In the genomic region with DNA sequence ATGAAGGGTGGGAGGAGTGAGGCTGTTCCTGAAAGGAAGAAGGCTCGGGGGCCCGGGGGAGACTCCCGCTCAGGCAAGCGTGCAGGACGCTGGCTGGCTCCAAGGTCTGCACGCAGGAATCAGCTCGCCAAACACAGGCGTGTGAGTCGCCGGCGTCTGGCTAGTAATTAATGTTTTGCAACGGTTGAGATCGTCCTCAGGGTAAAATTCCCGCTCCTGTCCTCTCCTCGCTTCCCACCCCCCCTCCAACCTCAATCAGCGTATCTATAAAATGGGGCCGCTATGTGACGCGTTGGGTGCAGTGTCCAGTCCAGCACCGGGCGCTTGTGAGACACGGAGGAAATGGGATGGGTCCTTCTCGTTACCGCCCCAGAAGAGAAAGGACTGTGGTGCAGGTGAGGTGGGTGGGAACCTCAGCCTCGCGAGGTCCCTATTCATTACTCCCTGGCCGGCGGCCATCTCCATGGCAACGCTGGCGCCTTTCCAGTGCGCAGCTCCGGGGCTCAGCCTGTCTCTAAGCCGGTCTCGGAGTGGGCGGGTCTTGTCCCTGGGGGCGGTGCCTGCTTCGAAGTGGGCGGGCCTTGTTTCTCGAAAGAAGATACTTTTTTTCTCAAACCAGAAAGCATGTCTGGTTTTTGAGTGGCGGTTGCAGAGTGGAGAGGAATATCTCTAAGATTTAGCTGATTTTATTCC, we compare ENCODE assay signal across 8 cellular contexts. TPM values are rescaled to one million over a fixed set of nuclear protein-coding genes. Genes with fewer than 3 reads are reported as not detected.
DNase-seq lines count a peak whose midpoint lies in the region; ATAC-seq and TF ChIP-seq lines count a peak whose summit lies in the region.

No MANE protein-coding gene starts in this region.

- no peak for TF ChIP-seq CTCF in ascending aorta (IDR thresholded peaks at IDR 0.05)

- H3K27me3 ChIP-seq in ascending aorta, result no peaks in the 10 kb centered on the region
- H3K27me3 ChIP-seq in right cardiac atrium (ENCODE audit: control insufficient read depth, insufficient read depth), result no peaks in the 10 kb centered on the region

- DNase-seq in GM03348 (ENCODE audit: low spot score), result peak; percentile 94
- DNase-seq in NCI-H1694 treated with DMSO at 0.1 percent for 48 hours (lab: John Stamatoyannopoulos, UW), result peak; percentile 82
- peak; percentile 84 for DNase-seq in T-helper 22 cell (ENCODE audit: low read depth)
- peak; percentile 76 to 95 for DNase-seq in ascending aorta (ENCODE audit: low spot score in 2 of 2)
- DNase-seq in right cardiac atrium, result peak; percentile 95 to 99 (median 98)
- peak; percentile 63 for DNase-seq in pulmonary artery endothelial cell (ENCODE audit: low read depth, low spot score)

- WGBS in right cardiac atrium, result under 1% methylated on average over 40 of the region's 40 CpGs
- 1% methylated on average over 40 of the region's 40 CpGs for WGBS in urinary bladder

- intact Hi-C loops in ascending aorta (cut with DNase I) (loop anchor here (10.0 kb wide), 1 partner anchor 202 kb away; a partner anchor contains a TSS), right cardiac atrium (cut with DNase I) (loop anchor here in 1 of 4 donors (5.0 kb wide), 1 partner anchor 60 kb away; no protein-coding TSS in a partner anchor)

- no peak overlapping the region for H3K27ac ChIP-seq in ascending aorta
- H3K27ac ChIP-seq in right cardiac atrium (ENCODE audit: low read length), result peak overlapping the region; percentile 66
- no peak overlapping the region for H3K27ac ChIP-seq in urinary bladder (ENCODE audit: low read depth)

- peaks cover under 1 to 2% of the 10 kb centered on the region in 2 donors for H3K36me3 ChIP-seq in ascending aorta
- no peaks in the 10 kb centered on the region for H3K36me3 ChIP-seq in urinary bladder (ENCODE audit: insufficient read depth)

- ATAC-seq in HG02759 (IDR thresholded peaks at IDR 0.05; ENCODE audit: unreplicated experiment) (peak; percentile 90), right cardiac atrium (peak; percentile 89 to 93)

- H3K9me3 ChIP-seq in ascending aorta (no peaks in the 10 kb centered on the region), right cardiac atrium (ENCODE audit: control insufficient read depth, low read length) (no peaks in the 10 kb centered on the region)

- peak overlapping the region; percentile 28 to 59 for H3K4me3 ChIP-seq in ascending aorta
- peak overlapping the region; percentile 34 for H3K4me3 ChIP-seq in right cardiac atrium (ENCODE audit: low read length)
- peak overlapping the region; percentile 12 for H3K4me3 ChIP-seq in urinary bladder (ENCODE audit: low read depth, low read length)

- H3K4me1 ChIP-seq in ascending aorta (peaks cover 14 to 15% of the 10 kb centered on the region in 2 donors), right cardiac atrium (ENCODE audit: control insufficient read depth, insufficient read depth, low read length) (peaks cover 3% of the 10 kb centered on the region), urinary bladder (ENCODE audit: insufficient read depth) (no peaks in the 10 kb centered on the region)

RNA-seq across cellular contexts. Expression of a gene that starts 6.5 kb away (rescaled TPM):
- total RNA-seq in ascending aorta, result 14.2 TPM
- total RNA-seq in right cardiac atrium, result 10 to 100 TPM; 12.4 to 15.5 (median 14.2) TPM
- polyA plus RNA-seq in right cardiac atrium, result 10.2 TPM
- 2.6 and 4.1 TPM in 2 replicates for total RNA-seq in pulmonary artery endothelial cell
- total RNA-seq in urinary bladder, result 1.6 TPM
- polyA plus RNA-seq in urinary bladder, result 10.8 TPM

RNA-seq across cellular contexts. Expression of a gene that starts 12.2 kb away (rescaled TPM):
- total RNA-seq in ascending aorta, result 30.5 TPM
- 10 to 100 TPM; 17.5 to 20.0 (median 18.4) TPM for total RNA-seq in right cardiac atrium
- 16.3 TPM for polyA plus RNA-seq in right cardiac atrium
- 2.4 and 2.5 TPM in 2 replicates for total RNA-seq in pulmonary artery endothelial cell
- 2.3 TPM for total RNA-seq in urinary bladder
- polyA plus RNA-seq in urinary bladder, result 11.1 TPM

RNA-seq across cellular contexts. Expression of a gene that starts 13.0 kb away (rescaled TPM):
- total RNA-seq in ascending aorta (28.6 TPM), right cardiac atrium (10 to 100 TPM; 11.4 to 18.5 (median 17.5) TPM), pulmonary artery endothelial cell (12.2 and 12.5 TPM in 2 replicates), urinary bladder (5.7 TPM)
- polyA plus RNA-seq in right cardiac atrium (27.1 TPM), urinary bladder (30.9 TPM)

RNA-seq across cellular contexts. Expression of a gene that starts 18.3 kb away (rescaled TPM):
- total RNA-seq in ascending aorta (22.0 TPM), right cardiac atrium (10 to 100 TPM; 19.4 to 20.8 (median 20.2) TPM), pulmonary artery endothelial cell (0.67 and 0.86 TPM in 2 replicates), urinary bladder (2.1 TPM)
- polyA plus RNA-seq in right cardiac atrium (17.2 TPM), urinary bladder (13.7 TPM)

RNA-seq across cellular contexts. Expression of a gene that starts 37.2 kb away (rescaled TPM):
- total RNA-seq in ascending aorta, result 14.7 TPM
- total RNA-seq in right cardiac atrium, result 10 to 100 TPM; 11.5 to 16.3 (median 13.3) TPM
- polyA plus RNA-seq in right cardiac atrium, result 13.0 TPM
- total RNA-seq in pulmonary artery endothelial cell, result 2.5 and 3.7 TPM in 2 replicates
- total RNA-seq in urinary bladder, result 4.7 TPM
- polyA plus RNA-seq in urinary bladder, result 9.7 TPM
